13 cellular contexts compared by ENCODE assay signal in genomic region chr14:65352964-65353530, GRCh38. TPM values are rescaled to one million over a fixed set of nuclear protein-coding genes. Genes with fewer than 3 reads are reported as not detected.
DNase-seq lines count a peak whose midpoint lies in the region; ATAC-seq, FAIRE-seq and TF ChIP-seq lines count a peak whose summit lies in the region.
"Had no signal": no experiment of that assay in that cellular context is flagged by ENCODE, and none has a peak within 500 bp of the region (broad histone marks: within the 10 kb centered on the region; RNA-seq: fewer than 3 reads in every experiment).

No MANE protein-coding gene starts in this region.

- H3K27me3 ChIP-seq in MG63 (no peaks in the 10 kb centered on the region), GM12878 (replicated peaks in 1 of 2; ENCODE audit: control insufficient read depth in 2 of 2, insufficient read depth in 2 of 2, low read length in 1 of 2) (no peaks in the 10 kb centered on the region)

- no peaks in the 10 kb centered on the region for H4K20me1 ChIP-seq in GM12878 (ENCODE audit: control insufficient read depth, insufficient read depth)

- H3K36me3 Mint-ChIP-seq in activated T-cell treated with anti-CD3 and anti-CD28 coated beads, Interleukin-2, amount 50 U/mL, for 24 hours (ENCODE audit: low read depth): peaks cover 51% of the 10 kb centered on the region
- peaks cover 36% of the 10 kb centered on the region for H3K36me3 Mint-ChIP-seq in stimulated activated effector memory CD8-positive, alpha-beta T cell treated with anti-CD3 and anti-CD28 coated beads, Interleukin-12 subunit alpha, Interleukin-12 subunit beta, amount 100 ng/mL, for 72 hours

- SMC1A ChIA-PET in GM12878 (lab: Charles Lee; ENCODE audit: uncharacterized antibody, unreplicated experiment): interaction anchor here (0.5 to 11.3 kb wide), 9 partner anchors 34 to 184 kb away, joined by 3 to 135 read pairs (median 8); no protein-coding TSS in a partner anchor

- TF ChIP-seq EP300 in GM12878 (IDR thresholded peaks at IDR 0.05; ENCODE audit: borderline replicate concordance in 1 of 2, control insufficient read depth in 1 of 2, low read depth in 2 of 2, low read length in 2 of 2): no peak

- 3% methylated on average over 2 of the region's 2 CpGs for WGBS in GM12878 (ENCODE audit: insufficient coverage, insufficient replicate concordance, low lambda C conversion rate, missing lambda C conversion rate)

- intact Hi-C loops in GM12878 (cut with micrococcal nuclease; ENCODE audit: unreplicated experiment): no loop called here

- no peak for FAIRE-seq in GM12878 (lab: Jason Lieb, UNC)
- FAIRE-seq: HepG2 had no signal

- H3K27ac Mint-ChIP-seq in activated T-cell treated with anti-CD3 and anti-CD28 coated beads, Interleukin-2, amount 50 U/mL, for 24 hours: peak overlapping the region; percentile 74
- no peak overlapping the region for H3K27ac Mint-ChIP-seq in stimulated activated effector memory CD8-positive, alpha-beta T cell treated with anti-CD3 and anti-CD28 coated beads, Interleukin-12 subunit alpha, Interleukin-12 subunit beta, amount 100 ng/mL, for 72 hours

- H3K9me3 ChIP-seq in MG63 (no peaks in the 10 kb centered on the region), GM12878 (replicated peaks; ENCODE audit: control insufficient read depth, insufficient read depth, low read length) (no peaks in the 10 kb centered on the region; the same call in 2 of the 3 replicates)

- no peak for DNase-seq in activated T-cell treated with anti-CD3 and anti-CD28 coated beads, Interleukin-2, amount 50 U/mL, for 24 hours
- no peak for DNase-seq in activated T-cell treated with anti-CD3 and anti-CD28 coated beads, Interleukin-2, amount 50 U/mL, for 48 hours
- DNase-seq in MG63: peak; percentile 57
- no peak for DNase-seq in GM12878 (ENCODE audit: low read depth, low spot score)
- no peak for DNase-seq in stimulated activated effector memory CD8-positive, alpha-beta T cell treated with anti-CD3 and anti-CD28 coated beads, Interleukin-12 subunit alpha, Interleukin-12 subunit beta, amount 100 ng/mL, for 72 hours (ENCODE audit: low spot score in 2 of 2)
- DNase-seq in GM03348 (ENCODE audit: low spot score): no peak
- DNase-seq: cerebellar nuclear complex; head of caudate nucleus; NK-92 treated with Interleukin-12 subunit alpha and Interleukin-12 subunit beta, amount 100 ng/mL, for 24 hours had no signal

- no peaks in the 10 kb centered on the region; the same call in none of the 2 replicates for H3K79me2 ChIP-seq in GM12878 (ENCODE audit: control insufficient read depth, insufficient read depth, low read length)

- H3K4me3 ChIP-seq in MG63 (no peak overlapping the region), GM12878 (no peak overlapping the region)

- RAD21 ChIA-PET in GM12878 (lab: Charles Lee; ENCODE audit: unreplicated experiment): interaction anchor here (0.7 to 8.9 kb wide), 8 partner anchors 34 to 66 kb away, joined by 3 to 91 read pairs (median 7); no protein-coding TSS in a partner anchor

- H3K27me3 Mint-ChIP-seq in activated T-cell treated with anti-CD3 and anti-CD28 coated beads, Interleukin-2, amount 50 U/mL, for 24 hours: no peaks in the 10 kb centered on the region

- H3K36me3 ChIP-seq in MG63: no peaks in the 10 kb centered on the region
- H3K36me3 ChIP-seq in GM12878 (ENCODE audit: control insufficient read depth in 2 of 2, insufficient read depth in 2 of 2, low read length in 1 of 2): no peaks in the 10 kb centered on the region

- H3K4me2 ChIP-seq in GM12878 (ENCODE audit: control insufficient read depth, insufficient read depth): no peak overlapping the region

- H3K4me3 Mint-ChIP-seq in activated T-cell treated with anti-CD3 and anti-CD28 coated beads, Interleukin-2, amount 50 U/mL, for 24 hours: no peak overlapping the region
- H3K4me3 Mint-ChIP-seq in stimulated activated effector memory CD8-positive, alpha-beta T cell treated with anti-CD3 and anti-CD28 coated beads, Interleukin-12 subunit alpha, Interleukin-12 subunit beta, amount 100 ng/mL, for 72 hours: no peak overlapping the region
- H3K4me3 Mint-ChIP-seq: neural crest cell had no signal

- in situ Hi-C loops in GM12878 (cut with MboI): no loop called here

- no peak for TF ChIP-seq CTCF in GM12878 (IDR thresholded peaks at IDR 0.05 in 2 of 3, conservative IDR thresholded peaks at IDR 0.05 in 1 of 3; ENCODE audit: control insufficient read depth in 2 of 3, extremely low read depth in 1 of 3, insufficient read depth in 1 of 3, low read depth in 3 of 3, low read length in 3 of 3)

- POLR2A ChIA-PET in GM12878 (lab: Charles Lee): interaction anchor here (0.7 to 4.0 kb wide), 4 partner anchors 31 to 404 kb away, joined by 3 to 29 read pairs (median 5); no protein-coding TSS in a partner anchor

- TF ChIP-seq RAD21 in GM12878 (IDR thresholded peaks at IDR 0.05; ENCODE audit: insufficient read depth, low read depth, low read length): no peak

- peak overlapping the region; percentile 65 for H3K27ac ChIP-seq in GM12878 (ENCODE audit: control insufficient read depth, insufficient read depth)

- peaks cover 36% of the 10 kb centered on the region for H3K4me1 Mint-ChIP-seq in activated T-cell treated with anti-CD3 and anti-CD28 coated beads, Interleukin-2, amount 50 U/mL, for 24 hours (ENCODE audit: low read depth)
- H3K4me1 Mint-ChIP-seq in stimulated activated effector memory CD8-positive, alpha-beta T cell treated with anti-CD3 and anti-CD28 coated beads, Interleukin-12 subunit alpha, Interleukin-12 subunit beta, amount 100 ng/mL, for 72 hours: peaks cover 33% of the 10 kb centered on the region
- H3K4me1 Mint-ChIP-seq: neural crest cell had no signal

- no peak for TF ChIP-seq POLR2A in GM12878 (IDR thresholded peaks at IDR 0.05; ENCODE audit: low read depth, low read length)

- peak; percentile 55 for ATAC-seq in GM12878
- peak; percentile 94 for ATAC-seq in stimulated activated effector memory CD8-positive, alpha-beta T cell treated with anti-CD3 and anti-CD28 coated beads, Interleukin-12 subunit alpha, Interleukin-12 subunit beta, amount 100 ng/mL, for 72 hours
- no peak for ATAC-seq in HG03135 (IDR thresholded peaks at IDR 0.05; ENCODE audit: unreplicated experiment)
- no peak for ATAC-seq in GM21526 (IDR thresholded peaks at IDR 0.05; ENCODE audit: low FRiP score, unreplicated experiment)
- ATAC-seq: HepG2 had no signal

- no peak overlapping the region for H3K9ac ChIP-seq in GM12878 (ENCODE audit: control insufficient read depth, insufficient read depth, low read length)

- CTCF ChIA-PET in GM12878 (lab: Yijun Ruan, JAX): interaction anchor here (0.7 to 3.3 kb wide), 5 partner anchors 9 to 125 kb away, joined by 3 to 25 read pairs (median 4); no protein-coding TSS in a partner anchor

- peaks cover 59% of the 10 kb centered on the region for H3K4me1 ChIP-seq in GM12878 (ENCODE audit: control insufficient read depth, insufficient read depth, low read length)

- H3K9me3 Mint-ChIP-seq in activated T-cell treated with anti-CD3 and anti-CD28 coated beads, Interleukin-2, amount 50 U/mL, for 24 hours: no peaks in the 10 kb centered on the region
- H3K9me3 Mint-ChIP-seq in stimulated activated effector memory CD8-positive, alpha-beta T cell treated with anti-CD3 and anti-CD28 coated beads, Interleukin-12 subunit alpha, Interleukin-12 subunit beta, amount 100 ng/mL, for 72 hours: no peaks in the 10 kb centered on the region
- H3K9me3 Mint-ChIP-seq: neural crest cell had no signal

- H2AFZ ChIP-seq in GM12878 (ENCODE audit: control insufficient read depth, low read depth, low read length): peak overlapping the region; percentile 42

- BruUV-seq in GM12878 (replicated peaks; lab: Mats Ljungman, UMichigan): no TSS peak

TF ChIP-seq in GM12878, 131 proteins besides CTCF, POLR2A, EP300 and RAD21 (continues in another document):
- no peak for TF ChIP-seq TCF3 (IDR thresholded peaks at IDR 0.05; ENCODE audit: borderline replicate concordance, insufficient read depth, low read depth, low read length)
- TF ChIP-seq KLF5 (IDR thresholded peaks at IDR 0.05; ENCODE audit: partially characterized antibody): no peak
- TF ChIP-seq NBN (IDR thresholded peaks at IDR 0.05): no peak
- no peak for TF ChIP-seq IRF5 (IDR thresholded peaks at IDR 0.05; ENCODE audit: borderline replicate concordance)
- TF ChIP-seq NRF1 (conservative IDR thresholded peaks at IDR 0.05; ENCODE audit: low read depth, low read length): no peak
- 0 out of 2 replicates have a peak, but pooled peaks have one; percentile 10 for TF ChIP-seq CREM (IDR thresholded peaks at IDR 0.05; ENCODE audit: low read depth)
- TF ChIP-seq ATF7 (IDR thresholded peaks at IDR 0.05; ENCODE audit: low read depth): 0 out of 2 replicates have a peak, but pooled peaks have one; percentile 27

RNA-seq across cellular contexts. Expression of gene FUT8, which starts 59.5 kb away (rescaled TPM):
- total RNA-seq in MG63 (2014; rRNA removed; shearing (Covaris generic); ENCODE audit: low replicate concordance): 19.8 and 22.1 TPM in 2 replicates
- 130 and 133 TPM in 2 replicates for total RNA-seq in GM12878 (2013; cell fraction: nucleolus; rRNA removed)
- total RNA-seq in GM12878 (2014; rRNA removed): 82.3 and 85.5 TPM in 2 replicates
- total RNA-seq in GM12878 (2014; rRNA removed; fragmentation: Illumina TruSeq; extraction: Trizol): 86.3 and 88.7 TPM in 2 replicates
- 106 and 107 TPM in 2 replicates for total RNA-seq in GM12878 (2021)
- 20.9 TPM for polyA plus RNA-seq in GM12878 (2011; ENCODE audit: low read depth)
- polyA plus RNA-seq in GM12878 (2011; rRNA removed): 21.3 and 24.2 TPM in 2 replicates
- polyA plus RNA-seq in GM12878 (2011; cell fraction: cytosol; rRNA removed): 12.5 and 19.7 TPM in 2 replicates
- 10.7 and 11.2 TPM in 2 replicates for polyA plus RNA-seq in GM12878 (2011; cell fraction: nucleus; rRNA removed)
- polyA plus RNA-seq in GM12878 (2012): 20.4 and 34.4 TPM in 2 replicates
- polyA plus RNA-seq in GM12878 (2014; fragmentation: Illumina TruSeq; extraction: Trizol): 74.1 and 88.8 TPM in 2 replicates
- 10 to 100 TPM; 25.0 to 45.6 TPM for polyA plus RNA-seq in GM12878 (2014; fragmentation: Nextera tagmentation; extraction: Ambion mirVana)
- 47.5 and 50.1 TPM in 2 replicates for polyA plus RNA-seq in GM12878 (2014; rRNA removed)
- 10 to 100 TPM; 64.2 to 68.3 TPM for polyA plus RNA-seq in GM12878 (2016; fragmentation: Nextera tagmentation; extraction: Ambion mirVana)
- polyA minus RNA-seq in GM12878 (2011; rRNA and poly(A)+ RNA removed): 29.7 and 42.8 TPM in 2 replicates
- polyA minus RNA-seq in GM12878 (2011; cell fraction: cytosol; rRNA and poly(A)+ RNA removed): 9.6 and 9.9 TPM in 2 replicates
- 31.3 and 55.2 TPM in 2 replicates for polyA minus RNA-seq in GM12878 (2011; cell fraction: nucleus; rRNA and poly(A)+ RNA removed)

Comparison
In these comparisons a context has a peak if more than half of its experiments do, and no peak if none do; other contexts are left out.
1. ATAC-seq: peak in GM12878 (single experiment) and stimulated activated effector memory CD8-positive, alpha-beta T cell treated with anti-CD3 and anti-CD28 coated beads, Interleukin-12 subunit alpha, Interleukin-12 subunit beta, amount 100 ng/mL, for 72 hours (single experiment); none in HG03135 (single experiment) and GM21526 (single experiment).